ENCODE assay signal across 1 cellular context in the genomic region with DNA sequence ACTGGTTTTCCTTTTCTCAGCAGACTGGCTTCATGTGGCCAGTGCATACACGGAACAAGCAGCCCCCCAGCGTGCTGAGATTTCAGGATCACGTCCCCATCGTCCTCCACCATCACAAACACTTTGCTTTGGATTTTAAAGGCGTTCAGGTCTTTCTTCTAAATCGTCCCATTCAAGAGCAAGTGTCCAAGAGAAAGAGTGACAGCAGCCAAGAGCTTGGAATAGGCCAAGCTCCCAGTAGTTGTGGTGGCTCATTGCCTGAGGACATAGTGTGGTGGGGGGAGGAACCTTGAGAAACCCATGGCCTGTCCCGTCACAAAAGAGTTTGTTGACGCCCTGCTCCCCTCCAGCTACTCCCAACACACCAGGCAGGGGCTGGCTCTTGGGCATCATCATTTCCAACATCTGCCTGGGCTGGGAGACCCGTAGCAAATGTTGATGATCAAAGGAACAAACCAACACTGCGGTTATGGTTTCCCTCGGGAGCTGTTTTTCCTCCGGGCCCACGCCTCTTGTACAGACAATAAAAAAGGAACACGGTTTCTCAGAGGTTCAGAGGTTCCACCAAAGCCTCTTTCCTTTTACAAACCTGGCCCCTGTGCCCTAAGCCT.
TF ChIP-seq lines count a peak whose summit lies in the region.

No MANE protein-coding gene starts in this region.

TF ChIP-seq in GM23338, 12 proteins besides CTCF, POLR2A, EP300 and RAD21:
- TF ChIP-seq, protein P1, sequence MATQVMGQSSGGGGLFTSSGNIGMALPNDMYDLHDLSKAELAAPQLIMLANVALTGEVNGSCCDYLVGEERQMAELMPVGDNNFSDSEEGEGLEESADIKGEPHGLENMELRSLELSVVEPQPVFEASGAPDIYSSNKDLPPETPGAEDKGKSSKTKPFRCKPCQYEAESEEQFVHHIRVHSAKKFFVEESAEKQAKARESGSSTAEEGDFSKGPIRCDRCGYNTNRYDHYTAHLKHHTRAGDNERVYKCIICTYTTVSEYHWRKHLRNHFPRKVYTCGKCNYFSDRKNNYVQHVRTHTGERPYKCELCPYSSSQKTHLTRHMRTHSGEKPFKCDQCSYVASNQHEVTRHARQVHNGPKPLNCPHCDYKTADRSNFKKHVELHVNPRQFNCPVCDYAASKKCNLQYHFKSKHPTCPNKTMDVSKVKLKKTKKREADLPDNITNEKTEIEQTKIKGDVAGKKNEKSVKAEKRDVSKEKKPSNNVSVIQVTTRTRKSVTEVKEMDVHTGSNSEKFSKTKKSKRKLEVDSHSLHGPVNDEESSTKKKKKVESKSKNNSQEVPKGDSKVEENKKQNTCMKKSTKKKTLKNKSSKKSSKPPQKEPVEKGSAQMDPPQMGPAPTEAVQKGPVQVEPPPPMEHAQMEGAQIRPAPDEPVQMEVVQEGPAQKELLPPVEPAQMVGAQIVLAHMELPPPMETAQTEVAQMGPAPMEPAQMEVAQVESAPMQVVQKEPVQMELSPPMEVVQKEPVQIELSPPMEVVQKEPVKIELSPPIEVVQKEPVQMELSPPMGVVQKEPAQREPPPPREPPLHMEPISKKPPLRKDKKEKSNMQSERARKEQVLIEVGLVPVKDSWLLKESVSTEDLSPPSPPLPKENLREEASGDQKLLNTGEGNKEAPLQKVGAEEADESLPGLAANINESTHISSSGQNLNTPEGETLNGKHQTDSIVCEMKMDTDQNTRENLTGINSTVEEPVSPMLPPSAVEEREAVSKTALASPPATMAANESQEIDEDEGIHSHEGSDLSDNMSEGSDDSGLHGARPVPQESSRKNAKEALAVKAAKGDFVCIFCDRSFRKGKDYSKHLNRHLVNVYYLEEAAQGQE (IDR thresholded peaks at IDR 0.05; ENCODE audit: unreplicated experiment): no peak
- TF ChIP-seq CREB1 (CRISPR knock-in tag; IDR thresholded peaks at IDR 0.05; ENCODE audit: low read depth) (no peak), JUNB (IDR thresholded peaks at IDR 0.05; ENCODE audit: unreplicated experiment) (no peak), POLR2AphosphoS5 (IDR thresholded peaks at IDR 0.05; ENCODE audit: low read depth) (no peak), ZNF331 (CRISPR knock-in tag; IDR thresholded peaks at IDR 0.05; ENCODE audit: low read depth) (no peak), ZNF114 (CRISPR knock-in tag; IDR thresholded peaks at IDR 0.05) (no peak), EZH2 (IDR thresholded peaks at IDR 0.05; ENCODE audit: low read depth, unreplicated experiment) (no peak), STAT1 (IDR thresholded peaks at IDR 0.05; ENCODE audit: unreplicated experiment) (no peak), NANOG (IDR thresholded peaks at IDR 0.05; ENCODE audit: borderline replicate concordance) (no peak), EZH2phosphoT487 (IDR thresholded peaks at IDR 0.05; ENCODE audit: unreplicated experiment) (no peak)
- TF ChIP-seq, protein P2, sequence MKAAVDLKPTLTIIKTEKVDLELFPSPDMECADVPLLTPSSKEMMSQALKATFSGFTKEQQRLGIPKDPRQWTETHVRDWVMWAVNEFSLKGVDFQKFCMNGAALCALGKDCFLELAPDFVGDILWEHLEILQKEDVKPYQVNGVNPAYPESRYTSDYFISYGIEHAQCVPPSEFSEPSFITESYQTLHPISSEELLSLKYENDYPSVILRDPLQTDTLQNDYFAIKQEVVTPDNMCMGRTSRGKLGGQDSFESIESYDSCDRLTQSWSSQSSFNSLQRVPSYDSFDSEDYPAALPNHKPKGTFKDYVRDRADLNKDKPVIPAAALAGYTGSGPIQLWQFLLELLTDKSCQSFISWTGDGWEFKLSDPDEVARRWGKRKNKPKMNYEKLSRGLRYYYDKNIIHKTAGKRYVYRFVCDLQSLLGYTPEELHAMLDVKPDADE (IDR thresholded peaks at IDR 0.05): no peak
- TF ChIP-seq, protein P3, sequence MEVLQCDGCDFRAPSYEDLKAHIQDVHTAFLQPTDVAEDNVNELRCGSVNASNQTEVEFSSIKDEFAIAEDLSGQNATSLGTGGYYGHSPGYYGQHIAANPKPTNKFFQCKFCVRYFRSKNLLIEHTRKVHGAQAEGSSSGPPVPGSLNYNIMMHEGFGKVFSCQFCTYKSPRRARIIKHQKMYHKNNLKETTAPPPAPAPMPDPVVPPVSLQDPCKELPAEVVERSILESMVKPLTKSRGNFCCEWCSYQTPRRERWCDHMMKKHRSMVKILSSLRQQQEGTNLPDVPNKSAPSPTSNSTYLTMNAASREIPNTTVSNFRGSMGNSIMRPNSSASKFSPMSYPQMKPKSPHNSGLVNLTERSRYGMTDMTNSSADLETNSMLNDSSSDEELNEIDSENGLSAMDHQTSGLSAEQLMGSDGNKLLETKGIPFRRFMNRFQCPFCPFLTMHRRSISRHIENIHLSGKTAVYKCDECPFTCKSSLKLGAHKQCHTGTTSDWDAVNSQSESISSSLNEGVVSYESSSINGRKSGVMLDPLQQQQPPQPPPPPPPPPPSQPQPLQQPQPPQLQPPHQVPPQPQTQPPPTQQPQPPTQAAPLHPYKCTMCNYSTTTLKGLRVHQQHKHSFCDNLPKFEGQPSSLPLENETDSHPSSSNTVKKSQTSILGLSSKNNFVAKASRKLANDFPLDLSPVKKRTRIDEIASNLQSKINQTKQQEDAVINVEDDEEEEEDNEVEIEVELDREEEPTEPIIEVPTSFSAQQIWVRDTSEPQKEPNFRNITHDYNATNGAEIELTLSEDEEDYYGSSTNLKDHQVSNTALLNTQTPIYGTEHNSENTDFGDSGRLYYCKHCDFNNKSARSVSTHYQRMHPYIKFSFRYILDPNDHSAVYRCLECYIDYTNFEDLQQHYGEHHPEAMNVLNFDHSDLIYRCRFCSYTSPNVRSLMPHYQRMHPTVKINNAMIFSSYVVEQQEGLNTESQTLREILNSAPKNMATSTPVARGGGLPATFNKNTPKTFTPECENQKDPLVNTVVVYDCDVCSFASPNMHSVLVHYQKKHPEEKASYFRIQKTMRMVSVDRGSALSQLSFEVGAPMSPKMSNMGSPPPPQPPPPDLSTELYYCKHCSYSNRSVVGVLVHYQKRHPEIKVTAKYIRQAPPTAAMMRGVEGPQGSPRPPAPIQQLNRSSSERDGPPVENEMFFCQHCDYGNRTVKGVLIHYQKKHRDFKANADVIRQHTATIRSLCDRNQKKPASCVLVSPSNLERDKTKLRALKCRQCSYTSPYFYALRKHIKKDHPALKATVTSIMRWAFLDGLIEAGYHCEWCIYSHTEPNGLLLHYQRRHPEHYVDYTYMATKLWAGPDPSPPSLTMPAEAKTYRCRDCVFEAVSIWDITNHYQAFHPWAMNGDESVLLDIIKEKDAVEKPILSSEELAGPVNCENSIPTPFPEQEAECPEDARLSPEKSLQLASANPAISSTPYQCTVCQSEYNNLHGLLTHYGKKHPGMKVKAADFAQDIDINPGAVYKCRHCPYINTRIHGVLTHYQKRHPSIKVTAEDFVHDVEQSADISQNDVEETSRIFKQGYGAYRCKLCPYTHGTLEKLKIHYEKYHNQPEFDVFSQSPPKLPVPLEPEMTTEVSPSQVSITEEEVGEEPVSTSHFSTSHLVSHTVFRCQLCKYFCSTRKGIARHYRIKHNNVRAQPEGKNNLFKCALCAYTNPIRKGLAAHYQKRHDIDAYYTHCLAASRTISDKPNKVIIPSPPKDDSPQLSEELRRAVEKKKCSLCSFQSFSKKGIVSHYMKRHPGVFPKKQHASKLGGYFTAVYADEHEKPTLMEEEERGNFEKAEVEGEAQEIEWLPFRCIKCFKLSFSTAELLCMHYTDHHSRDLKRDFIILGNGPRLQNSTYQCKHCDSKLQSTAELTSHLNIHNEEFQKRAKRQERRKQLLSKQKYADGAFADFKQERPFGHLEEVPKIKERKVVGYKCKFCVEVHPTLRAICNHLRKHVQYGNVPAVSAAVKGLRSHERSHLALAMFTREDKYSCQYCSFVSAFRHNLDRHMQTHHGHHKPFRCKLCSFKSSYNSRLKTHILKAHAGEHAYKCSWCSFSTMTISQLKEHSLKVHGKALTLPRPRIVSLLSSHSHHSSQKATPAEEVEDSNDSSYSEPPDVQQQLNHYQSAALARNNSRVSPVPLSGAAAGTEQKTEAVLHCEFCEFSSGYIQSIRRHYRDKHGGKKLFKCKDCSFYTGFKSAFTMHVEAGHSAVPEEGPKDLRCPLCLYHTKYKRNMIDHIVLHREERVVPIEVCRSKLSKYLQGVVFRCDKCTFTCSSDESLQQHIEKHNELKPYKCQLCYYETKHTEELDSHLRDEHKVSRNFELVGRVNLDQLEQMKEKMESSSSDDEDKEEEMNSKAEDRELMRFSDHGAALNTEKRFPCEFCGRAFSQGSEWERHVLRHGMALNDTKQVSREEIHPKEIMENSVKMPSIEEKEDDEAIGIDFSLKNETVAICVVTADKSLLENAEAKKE (CRISPR knock-in tag; IDR thresholded peaks at IDR 0.05): no peak
